Comparison of ENCODE assay signal across 26 cellular contexts in genomic region chr4:61243962-61244361, GRCh38. TPM values are rescaled to one million over a fixed set of nuclear protein-coding genes. Genes with fewer than 3 reads are reported as not detected.
"Had no signal": no experiment of that assay in that cellular context is flagged by ENCODE, and none has a peak within 500 bp of the region (broad histone marks: within the 10 kb centered on the region; RNA-seq: fewer than 3 reads in every experiment).

No MANE protein-coding gene starts in this region.

- FAIRE-seq: small intestine had no signal

- H3K27ac Mint-ChIP-seq: natural killer cell; neural progenitor cell; progenitor cell of endocrine pancreas; stimulated activated effector memory CD8-positive, alpha-beta T cell treated with anti-CD3 and anti-CD28 coated beads, Interleukin-12 subunit alpha, Interleukin-12 subunit beta, amount 100 ng/mL, for 72 hours; stimulated activated naive B cell treated with anti-CD40 and anti-IgM and Interleukin-4, amounts not matched to agents 10 μg/mL and 1 μg/mL and 100 μg/mL, for 72 hours; stimulated activated naive CD8-positive, alpha-beta T cell treated with anti-CD3 and anti-CD28 coated beads, Interleukin-15, Interleukin-2, amounts not matched to agents 100 ng/mL and 50 ng/mL, for 24 hours had no signal

- H3K27me3 Mint-ChIP-seq: stimulated activated naive B cell treated with anti-CD40 and anti-IgM and Interleukin-4, amounts not matched to agents 10 μg/mL and 1 μg/mL and 100 μg/mL, for 72 hours; stimulated activated naive CD8-positive, alpha-beta T cell treated with anti-CD3 and anti-CD28 coated beads, Interleukin-15, Interleukin-2, amounts not matched to agents 100 ng/mL and 50 ng/mL, for 24 hours had no signal

- H3K4me3 Mint-ChIP-seq: natural killer cell; neural progenitor cell; stimulated activated effector memory CD8-positive, alpha-beta T cell treated with anti-CD3 and anti-CD28 coated beads, Interleukin-12 subunit alpha, Interleukin-12 subunit beta, amount 100 ng/mL, for 72 hours; stimulated activated naive B cell treated with anti-CD40 and anti-IgM and Interleukin-4, amounts not matched to agents 10 μg/mL and 1 μg/mL and 100 μg/mL, for 72 hours; stimulated activated naive CD8-positive, alpha-beta T cell treated with anti-CD3 and anti-CD28 coated beads, Interleukin-15, Interleukin-2, amounts not matched to agents 100 ng/mL and 50 ng/mL, for 24 hours had no signal

- DNase-seq: natural killer cell; occipital lobe; ovary; posterior cingulate gyrus; psoas muscle; right cardiac atrium; right lobe of liver; sigmoid colon; small intestine; stimulated activated CD4-positive, alpha-beta T cell treated with anti-CD3 and anti-CD28 coated beads, Interleukin-15, amount 100 ng/mL, for 24 hours; stimulated activated CD4-positive, alpha-beta T cell treated with anti-CD3 and anti-CD28 coated beads, Interleukin-2, amount 100 ng/mL, for 24 hours; stimulated activated CD4-positive, alpha-beta T cell treated with anti-CD3 and anti-CD28 coated beads, Interleukin-2, amount 100 ng/mL, for 48 hours; stimulated activated CD4-positive, alpha-beta T cell treated with anti-CD3 and anti-CD28 coated beads, Interleukin-4, amount 100 ng/mL, for 24 hours; stimulated activated naive B cell treated with anti-CD40 and anti-IgM and Interleukin-4, amounts not matched to agents 10 μg/mL and 1 μg/mL and 100 μg/mL, for 72 hours; stimulated activated naive CD4-positive, alpha-beta T cell treated with Interleukin-2 at 50 U/mL for 16 hours; stomach; thyroid gland; trophoblast cell; upper lobe of left lung; uterus had no signal

- H3K36me3 Mint-ChIP-seq: natural killer cell; stimulated activated effector memory CD8-positive, alpha-beta T cell treated with anti-CD3 and anti-CD28 coated beads, Interleukin-12 subunit alpha, Interleukin-12 subunit beta, amount 100 ng/mL, for 72 hours; stimulated activated naive B cell treated with anti-CD40 and anti-IgM and Interleukin-4, amounts not matched to agents 10 μg/mL and 1 μg/mL and 100 μg/mL, for 72 hours had no signal

- H3K9me3 Mint-ChIP-seq: nephron, neural progenitor cell had no signal

- H3K4me1 Mint-ChIP-seq: natural killer cell; stimulated activated effector memory CD8-positive, alpha-beta T cell treated with anti-CD3 and anti-CD28 coated beads, Interleukin-12 subunit alpha, Interleukin-12 subunit beta, amount 100 ng/mL, for 72 hours; stimulated activated naive B cell treated with anti-CD40 and anti-IgM and Interleukin-4, amounts not matched to agents 10 μg/mL and 1 μg/mL and 100 μg/mL, for 72 hours had no signal

RNA-seq across cellular contexts. Expression of gene ADGRL3, which starts 43.8 kb away (rescaled TPM):
- total RNA-seq: natural killer cell, osteoblast had no signal
